ENCODE assay signal across 1 cellular context in the genomic region with DNA sequence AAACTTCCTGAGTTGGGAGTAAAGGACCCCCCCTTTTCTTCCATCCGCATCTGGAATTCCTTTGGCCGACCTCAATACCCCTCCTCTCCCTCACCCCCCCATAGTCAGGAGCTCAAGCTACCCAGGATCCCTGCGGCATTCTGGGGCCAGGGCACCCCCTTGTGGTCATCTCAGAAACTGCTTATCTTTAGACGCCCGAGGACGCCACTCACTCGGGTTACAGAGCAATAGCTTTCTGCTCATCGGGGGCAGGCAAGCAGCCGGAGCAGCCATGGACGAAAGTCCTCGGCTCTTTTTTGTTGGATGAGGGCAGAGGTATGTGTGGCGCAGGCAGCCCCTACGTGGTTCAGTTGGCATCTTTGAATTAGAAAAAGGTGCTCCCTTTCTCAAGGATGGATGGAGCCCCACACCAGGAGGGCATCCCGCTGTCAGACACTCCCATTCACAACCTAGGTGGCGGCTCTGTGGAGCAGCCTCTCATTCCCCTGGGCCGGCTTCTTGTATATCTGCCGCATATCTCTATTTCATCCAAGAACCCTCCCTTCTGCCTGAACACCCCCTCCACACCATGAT.
A peak's percentile ranks its signal among the peaks of the same experiment; 100 is the strongest.
TF ChIP-seq lines count a peak whose summit lies in the region.

No MANE protein-coding gene starts in this region.

TF ChIP-seq in endothelial cell of umbilical vein, 7 proteins besides CTCF, POLR2A, EP300 and RAD21:
- TF ChIP-seq JUN (IDR thresholded peaks at IDR 0.05; ENCODE audit: borderline replicate concordance, insufficient read depth, insufficient read length, low read depth) (no peak), GATA2 (IDR thresholded peaks at IDR 0.05; ENCODE audit: insufficient read depth, insufficient read length, low read depth, low read length) (no peak), FOS (IDR thresholded peaks at IDR 0.05; ENCODE audit: borderline replicate concordance, insufficient read depth, low read length) (no peak), POLR2AphosphoS5 (IDR thresholded peaks at IDR 0.05; ENCODE audit: insufficient read depth, low read depth, low read length) (peak; percentile 31), MYC (IDR thresholded peaks at IDR 0.05; ENCODE audit: low read depth, low read length) (no peak), EZH2 (IDR thresholded peaks at IDR 0.05; ENCODE audit: borderline replicate concordance, low read depth, low read length, severe bottlenecking) (no peak)
- TF ChIP-seq, protein P1, sequence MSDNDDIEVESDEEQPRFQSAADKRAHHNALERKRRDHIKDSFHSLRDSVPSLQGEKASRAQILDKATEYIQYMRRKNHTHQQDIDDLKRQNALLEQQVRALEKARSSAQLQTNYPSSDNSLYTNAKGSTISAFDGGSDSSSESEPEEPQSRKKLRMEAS (IDR thresholded peaks at IDR 0.05; ENCODE audit: insufficient read depth, insufficient read length) = no peak
